Comparison of ENCODE assay signal across 18 cellular contexts in the genomic region with DNA sequence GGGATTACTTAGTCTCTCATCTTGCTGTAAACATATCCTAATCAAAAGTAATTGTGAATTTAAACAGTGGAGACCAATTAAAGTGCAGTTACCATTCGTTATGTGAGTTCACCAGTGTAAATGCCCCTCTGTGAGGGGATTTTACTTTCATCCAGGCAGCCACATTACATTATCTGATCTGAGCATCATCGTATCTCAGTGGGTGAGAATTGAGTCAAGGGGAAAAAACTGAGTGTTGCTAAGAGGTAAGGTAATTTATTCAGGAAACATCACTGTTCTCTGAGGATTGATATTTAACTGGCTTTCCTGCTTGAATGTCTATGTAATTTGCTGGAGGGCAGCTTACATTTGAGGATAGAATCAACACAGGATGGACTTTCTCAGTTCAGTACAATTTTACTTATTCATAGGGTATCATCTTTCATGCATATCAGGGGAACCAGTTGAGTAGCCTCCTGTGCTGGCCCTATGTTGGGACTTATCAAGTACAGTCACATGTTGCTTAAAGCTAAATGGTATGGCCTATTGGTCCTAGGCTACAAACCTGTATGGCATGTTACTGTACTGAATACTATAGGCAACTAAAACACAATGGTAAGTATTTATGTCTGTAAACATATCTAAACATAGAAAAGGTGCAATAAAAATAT.
A peak's percentile ranks its signal among the peaks of the same experiment; 100 is the strongest.
DNase-seq lines count a peak whose midpoint lies in the region; ATAC-seq and TF ChIP-seq lines count a peak whose summit lies in the region.
"Had no signal": no experiment of that assay in that cellular context is flagged by ENCODE, and none has a peak within 500 bp of the region (broad histone marks: within the 10 kb centered on the region; RNA-seq: fewer than 3 reads in every experiment).

No MANE protein-coding gene starts in this region.

- no peaks in the 10 kb centered on the region for H3K9me3 ChIP-seq in A673 (ENCODE audit: low read depth, low read length, poor library complexity, severe bottlenecking)
- no peaks in the 10 kb centered on the region for H3K9me3 ChIP-seq in BE2C
- H3K9me3 ChIP-seq: BLaER1 had no signal

- TF ChIP-seq CTCF in A673 (conservative IDR thresholded peaks at IDR 0.05; ENCODE audit: low read depth, low read length) (no peak), BE2C (IDR thresholded peaks at IDR 0.05; ENCODE audit: low read depth, low read length) (no peak)

- DNase-seq in A673 (ENCODE audit: low spot score): peak; percentile 5
- DNase-seq in activated naive CD8-positive, alpha-beta T cell treated with anti-CD3 and anti-CD28 coated beads for 36 hours: no peak
- DNase-seq in BE2C: no peak
- DNase-seq in foreskin melanocyte: no peak
- DNase-seq in HCEC 1CT: no peak
- DNase-seq: anterior cingulate cortex; KBM-7; left ventricle myocardium superior; NCI-H1417 treated with DMSO at 0.1 percent for 48 hours; stimulated activated CD4-positive, alpha-beta T cell treated with anti-CD3 and anti-CD28 coated beads, Interleukin-4, amount 100 ng/mL, for 1 hour had no signal

- H3K27me3 ChIP-seq in A673 (replicated peaks; ENCODE audit: insufficient read depth, low read depth, low read length, poor library complexity) (peaks cover 2% of the 10 kb centered on the region), BE2C (no peaks in the 10 kb centered on the region)
- H3K27me3 ChIP-seq: BLaER1 had no signal

- CTCF ChIA-PET in A673 (lab: Charles Lee): no interaction called here

- POLR2A ChIA-PET in A673 (lab: Charles Lee; ENCODE audit: low non-redundant PET): no interaction called here

- no peak overlapping the region for H3K4me3 ChIP-seq in A673 (ENCODE audit: low read depth, low read length, poor library complexity, severe bottlenecking)
- no peak overlapping the region for H3K4me3 ChIP-seq in BE2C (ENCODE audit: low read depth, low read length)
- H3K4me3 ChIP-seq: BLaER1, coronary artery had no signal

- H3K4me1 Mint-ChIP-seq in activated naive CD8-positive, alpha-beta T cell treated with anti-CD3 and anti-CD28 coated beads for 36 hours: peaks cover 9% of the 10 kb centered on the region
- H3K4me1 Mint-ChIP-seq: stimulated activated memory B cell treated with anti-CD40 and anti-IgM and Interleukin-4, amounts not matched to agents 10 μg/mL and 1 μg/mL and 100 μg/mL, for 72 hours had no signal

- no TSS peak for BruUV-seq in A673 (replicated peaks; lab: Mats Ljungman, UMichigan)

- H3K4me3 Mint-ChIP-seq in activated naive CD8-positive, alpha-beta T cell treated with anti-CD3 and anti-CD28 coated beads for 36 hours: no peak overlapping the region
- H3K4me3 Mint-ChIP-seq: natural killer cell treated with Interleukin-12 subunit alpha and Interleukin-12 subunit beta and Interleukin-15 and Interleukin-18, amount 100 ng/mL, for 72 hours; stimulated activated memory B cell treated with anti-CD40 and anti-IgM and Interleukin-4, amounts not matched to agents 10 μg/mL and 1 μg/mL and 100 μg/mL, for 72 hours had no signal

- no peak overlapping the region for H3K27ac ChIP-seq in A673 (ENCODE audit: low read depth, low read length, poor library complexity, severe bottlenecking)
- H3K27ac ChIP-seq: BLaER1, coronary artery, VCaP had no signal

- intact Hi-C loops in A673 (cut with micrococcal nuclease; ENCODE audit: unreplicated experiment): no loop called here

- no peaks in the 10 kb centered on the region for H3K4me1 ChIP-seq in A673 (ENCODE audit: insufficient read depth, low read length, poor library complexity, severe bottlenecking)
- peaks cover 3% of the 10 kb centered on the region; the same call in 1 of the 2 replicates for H3K4me1 ChIP-seq in BE2C
- H3K4me1 ChIP-seq: BLaER1 had no signal

- peaks cover 12% of the 10 kb centered on the region for H3K27me3 Mint-ChIP-seq in activated naive CD8-positive, alpha-beta T cell treated with anti-CD3 and anti-CD28 coated beads for 36 hours
- H3K27me3 Mint-ChIP-seq: stimulated activated memory B cell treated with anti-CD40 and anti-IgM and Interleukin-4, amounts not matched to agents 10 μg/mL and 1 μg/mL and 100 μg/mL, for 72 hours had no signal

- H3K27ac Mint-ChIP-seq in activated naive CD8-positive, alpha-beta T cell treated with anti-CD3 and anti-CD28 coated beads for 36 hours: peak overlapping the region; percentile 63
- H3K27ac Mint-ChIP-seq: natural killer cell treated with Interleukin-12 subunit alpha and Interleukin-12 subunit beta and Interleukin-15 and Interleukin-18, amount 100 ng/mL, for 72 hours; stimulated activated memory B cell treated with anti-CD40 and anti-IgM and Interleukin-4, amounts not matched to agents 10 μg/mL and 1 μg/mL and 100 μg/mL, for 72 hours had no signal

- H3K36me3 Mint-ChIP-seq in activated naive CD8-positive, alpha-beta T cell treated with anti-CD3 and anti-CD28 coated beads for 36 hours: no peaks in the 10 kb centered on the region
- H3K36me3 Mint-ChIP-seq: natural killer cell treated with Interleukin-12 subunit alpha and Interleukin-12 subunit beta and Interleukin-15 and Interleukin-18, amount 100 ng/mL, for 72 hours; stimulated activated memory B cell treated with anti-CD40 and anti-IgM and Interleukin-4, amounts not matched to agents 10 μg/mL and 1 μg/mL and 100 μg/mL, for 72 hours had no signal

- H3K36me3 ChIP-seq in A673 (ENCODE audit: insufficient read depth, low read length, poor library complexity, severe bottlenecking): no peaks in the 10 kb centered on the region
- H3K36me3 ChIP-seq in BE2C: no peaks in the 10 kb centered on the region
- H3K36me3 ChIP-seq: BLaER1 had no signal

- peaks cover 2% of the 10 kb centered on the region for H3K9me3 Mint-ChIP-seq in activated naive CD8-positive, alpha-beta T cell treated with anti-CD3 and anti-CD28 coated beads for 36 hours
- H3K9me3 Mint-ChIP-seq: natural killer cell treated with Interleukin-12 subunit alpha and Interleukin-12 subunit beta and Interleukin-15 and Interleukin-18, amount 100 ng/mL, for 72 hours; stimulated activated memory B cell treated with anti-CD40 and anti-IgM and Interleukin-4, amounts not matched to agents 10 μg/mL and 1 μg/mL and 100 μg/mL, for 72 hours had no signal

- ATAC-seq in GM18861 (IDR thresholded peaks at IDR 0.05; ENCODE audit: unreplicated experiment): peak; percentile 62
- ATAC-seq in HG03378 (IDR thresholded peaks at IDR 0.05; ENCODE audit: unreplicated experiment): peak; percentile 64
- no peak for ATAC-seq in GM21723 (IDR thresholded peaks at IDR 0.05; ENCODE audit: unreplicated experiment)
- ATAC-seq: left ventricle myocardium superior; natural killer cell treated with Interleukin-12 subunit alpha and Interleukin-12 subunit beta and Interleukin-15 and Interleukin-18, amount 100 ng/mL, for 72 hours; stimulated activated memory B cell treated with anti-CD40 and anti-IgM and Interleukin-4, amounts not matched to agents 10 μg/mL and 1 μg/mL and 100 μg/mL, for 72 hours had no signal
